8 cellular contexts compared by ENCODE assay signal in the genomic region with DNA sequence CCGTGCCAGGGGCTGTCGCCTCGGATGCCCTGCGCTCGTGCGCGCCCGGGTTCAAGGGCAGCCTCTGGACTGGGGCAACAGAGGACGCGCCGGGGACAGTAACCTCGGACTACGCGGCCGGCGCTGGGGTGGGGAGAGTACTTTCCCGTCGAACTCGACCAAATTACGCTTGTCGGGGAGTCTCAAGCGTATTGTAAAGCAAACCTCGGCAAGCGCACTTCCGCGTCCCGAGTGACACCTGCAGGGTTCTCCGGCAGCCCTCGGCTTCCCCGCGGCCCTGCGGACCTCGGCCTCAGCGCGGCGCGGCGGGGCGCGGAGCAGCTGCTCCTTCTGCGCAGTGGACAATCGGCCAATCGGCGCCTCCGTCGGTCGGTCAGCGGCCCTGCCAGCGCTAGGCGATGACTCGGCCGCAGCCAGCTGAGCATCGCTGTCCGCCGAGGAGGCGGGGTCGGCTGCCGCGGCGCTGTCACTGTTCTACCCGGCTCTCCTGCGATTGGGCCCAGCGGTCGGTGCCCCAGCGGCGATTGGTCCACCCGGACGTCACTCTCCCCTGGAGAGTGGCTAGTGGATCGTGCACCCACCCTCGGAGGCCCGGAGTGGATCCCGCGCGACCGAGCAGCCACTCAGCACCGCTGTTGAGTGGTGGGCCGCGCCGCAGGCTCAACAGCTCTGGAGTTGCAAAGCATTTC. TPM values are rescaled to one million over a fixed set of nuclear protein-coding genes. Genes with fewer than 3 reads are reported as not detected.
DNase-seq lines count a peak whose midpoint lies in the region; ATAC-seq and TF ChIP-seq lines count a peak whose summit lies in the region.

A gene with protein sequence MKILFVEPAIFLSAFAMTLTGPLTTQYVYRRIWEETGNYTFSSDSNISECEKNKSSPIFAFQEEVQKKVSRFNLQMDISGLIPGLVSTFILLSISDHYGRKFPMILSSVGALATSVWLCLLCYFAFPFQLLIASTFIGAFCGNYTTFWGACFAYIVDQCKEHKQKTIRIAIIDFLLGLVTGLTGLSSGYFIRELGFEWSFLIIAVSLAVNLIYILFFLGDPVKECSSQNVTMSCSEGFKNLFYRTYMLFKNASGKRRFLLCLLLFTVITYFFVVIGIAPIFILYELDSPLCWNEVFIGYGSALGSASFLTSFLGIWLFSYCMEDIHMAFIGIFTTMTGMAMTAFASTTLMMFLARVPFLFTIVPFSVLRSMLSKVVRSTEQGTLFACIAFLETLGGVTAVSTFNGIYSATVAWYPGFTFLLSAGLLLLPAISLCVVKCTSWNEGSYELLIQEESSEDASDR (minus strand): TSS at position 433 of the 689 bp plus-strand sequence. CDS start 972 bp downstream, outside the sequence.

- peak within 1 kb of the TSS; percentile 99 for H3K4me2 ChIP-seq in mammary epithelial cell (ENCODE audit: insufficient read depth, low read depth, low read length)
- peak within 1 kb of the TSS; percentile 91 for H3K4me2 ChIP-seq in smooth muscle cell

- dilution Hi-C loops in mammary epithelial cell (cut with HindIII; ENCODE audit: low sequenced_read_pairs), result no loop called here

- no peaks in the 10 kb centered on the region for H3K79me2 ChIP-seq in mammary epithelial cell (ENCODE audit: insufficient read depth, low read length)
- H3K79me2 ChIP-seq in smooth muscle cell (ENCODE audit: low read depth), result peaks cover 30% of the 10 kb centered on the region

- no peaks in the 10 kb centered on the region for H3K9me3 ChIP-seq in WERI-Rb-1 (ENCODE audit: severe bottlenecking)
- H3K9me3 ChIP-seq in mammary epithelial cell (replicated peaks; ENCODE audit: insufficient read depth, low read length), result no peaks in the 10 kb centered on the region
- no peaks in the 10 kb centered on the region for H3K9me3 ChIP-seq in iPS-20b (ENCODE audit: insufficient read depth, low read depth, low read length)
- no peaks in the 10 kb centered on the region for H3K9me3 ChIP-seq in smooth muscle cell (replicated peaks; ENCODE audit: low read depth)

- TF ChIP-seq CTCF in 22Rv1 (IDR thresholded peaks at IDR 0.05) (peak; percentile 28), WERI-Rb-1 (IDR thresholded peaks at IDR 0.05; ENCODE audit: low read depth, low read length) (peak; percentile 13; the same call in 1 of the 2 replicates), mammary epithelial cell (conservative IDR thresholded peaks at IDR 0.05 in 1 of 2, IDR thresholded peaks at IDR 0.05 in 1 of 2; ENCODE audit: extremely low read depth in 1 of 2, insufficient read depth in 1 of 2, low read depth in 1 of 2, low read length in 2 of 2) (peak in 1 of 2 donors; percentile 31), smooth muscle cell (IDR thresholded peaks at IDR 0.05; ENCODE audit: borderline replicate concordance, insufficient read depth, poor library complexity, severe bottlenecking) (no peak)

- H3K4me3 ChIP-seq in WERI-Rb-1 (ENCODE audit: low read depth, low read length) (peak within 1 kb of the TSS; percentile 70), mammary epithelial cell (replicated peaks in 1 of 3; ENCODE audit: insufficient read depth in 1 of 3, low read depth in 2 of 3, low read length in 3 of 3) (peak within 1 kb of the TSS; percentile 60 to 66 (median 63)), iPS-20b (ENCODE audit: low read length) (peak within 1 kb of the TSS; percentile 85), smooth muscle cell (peak within 1 kb of the TSS; percentile 64)

- H3K9ac ChIP-seq in mammary epithelial cell (ENCODE audit: insufficient read depth, low read length) (peak within 1 kb of the TSS; percentile 41), iPS-20b (ENCODE audit: low read depth, low read length) (peak within 1 kb of the TSS; percentile 35; the same call in 1 of the 2 replicates), smooth muscle cell (ENCODE audit: low read depth) (peak within 1 kb of the TSS; percentile 98)

- CTCF ChIA-PET in mammary epithelial cell (lab: Charles Lee; ENCODE audit: low non-redundant PET), result no interaction called here

- intact Hi-C loops in mammary epithelial cell (cut with micrococcal nuclease), result loop anchor here (2.0 kb wide), 1 partner anchor 34 kb away; no protein-coding TSS in a partner anchor

- DNase-seq in NCI-H2107 treated with DMSO at 0.1 percent for 48 hours (lab: John Stamatoyannopoulos, UW; ENCODE audit: unreplicated experiment) (peak; percentile 32), WERI-Rb-1 (peak; percentile 94), mammary epithelial cell (peak; percentile 94), smooth muscle cell (lab: John Stamatoyannopoulos, UW; ENCODE audit: unreplicated experiment) (peak; percentile 90)

- H2AFZ ChIP-seq in mammary epithelial cell (ENCODE audit: low read depth, low read length) (peak within 1 kb of the TSS; percentile 99), smooth muscle cell (ENCODE audit: low read depth) (peak within 1 kb of the TSS; percentile 72)

- WGBS in mammary epithelial cell (ENCODE audit: low coverage, missing lambda C conversion rate), result 3% methylated on average over 37 of the region's 79 CpGs
- under 1% methylated on average over 78 of the region's 79 CpGs for WGBS in smooth muscle cell (ENCODE audit: low lambda C conversion rate)

- in situ Hi-C loops in mammary epithelial cell (cut with MboI; ENCODE audit: low sequenced_read_pairs in 2 of 2), result no loop called here

- no peaks in the 10 kb centered on the region for H3K36me3 ChIP-seq in WERI-Rb-1
- H3K36me3 ChIP-seq in mammary epithelial cell (ENCODE audit: insufficient read depth, low read length), result no peaks in the 10 kb centered on the region
- H3K36me3 ChIP-seq in iPS-20b (ENCODE audit: insufficient read depth, low read depth, low read length), result no peaks in the 10 kb centered on the region
- no peaks in the 10 kb centered on the region for H3K36me3 ChIP-seq in smooth muscle cell (ENCODE audit: low read depth)

- ATAC-seq in GM18517 (IDR thresholded peaks at IDR 0.05; ENCODE audit: unreplicated experiment), result peak; percentile 97
- peak; percentile 99 for ATAC-seq in HG03039 (IDR thresholded peaks at IDR 0.05; ENCODE audit: unreplicated experiment)

- H3K4me1 ChIP-seq in mammary epithelial cell (ENCODE audit: insufficient read depth, low read length) (peaks cover 31% of the 10 kb centered on the region), iPS-20b (ENCODE audit: insufficient read depth, low read length) (peaks cover 2% of the 10 kb centered on the region; the same call in 1 of the 2 replicates), smooth muscle cell (ENCODE audit: low read depth) (peaks cover 9% of the 10 kb centered on the region)

- H3F3A ChIP-seq in smooth muscle cell (ENCODE audit: low read depth), result peaks cover 16% of the 10 kb centered on the region

- BruUV-seq in mammary epithelial cell (replicated peaks; lab: Mats Ljungman, UMichigan), result no TSS peak

- H3K27ac ChIP-seq in 22Rv1, result 0 out of 2 replicates have a peak within 1 kb of the TSS, but pooled peaks have one; percentile 13
- H3K27ac ChIP-seq in WERI-Rb-1, result peak within 1 kb of the TSS; percentile 29; the same call in 1 of the 2 replicates
- peak within 1 kb of the TSS; percentile 48 for H3K27ac ChIP-seq in mammary epithelial cell (ENCODE audit: insufficient read depth, low read depth, low read length)
- no peak within 1 kb of the TSS for H3K27ac ChIP-seq in iPS-20b (ENCODE audit: low read length)
- peak within 1 kb of the TSS; percentile 100 for H3K27ac ChIP-seq in smooth muscle cell (ENCODE audit: low read depth)

- H3K27me3 ChIP-seq in WERI-Rb-1 (ENCODE audit: insufficient read depth, low read depth, severe bottlenecking) (no peaks in the 10 kb centered on the region), mammary epithelial cell (ENCODE audit: insufficient read depth, low read length) (no peaks in the 10 kb centered on the region), iPS-20b (ENCODE audit: insufficient read depth, low read length) (peaks cover 42% of the 10 kb centered on the region), smooth muscle cell (ENCODE audit: low read depth) (no peaks in the 10 kb centered on the region)

- H4K20me1 ChIP-seq in mammary epithelial cell (ENCODE audit: insufficient read depth, low read length), result no peaks in the 10 kb centered on the region
- no peaks in the 10 kb centered on the region for H4K20me1 ChIP-seq in smooth muscle cell (ENCODE audit: low read depth)

RNA-seq across cellular contexts. Expression of the gene that starts here (rescaled TPM):
- total RNA-seq in mammary epithelial cell (1 to 10 TPM; 1.9 to 5.5 TPM), smooth muscle cell (19.1 and 20.2 TPM in 2 replicates)
- polyA plus RNA-seq in mammary epithelial cell (3.5 TPM), smooth muscle cell (8.8 and 11.2 TPM in 2 replicates)
- not detected for polyA minus RNA-seq in mammary epithelial cell

Comparison
In these comparisons a context has a peak if more than half of its experiments do, and no peak if none do; other contexts are left out.
1. DNase-seq: peak in every context shown above with its lines; median percentile 94 in WERI-Rb-1; 94 in mammary epithelial cell; 90 in smooth muscle cell; 32 in NCI-H2107 treated with DMSO at 0.1 percent for 48 hours.
2. H3K9ac ChIP-seq: peak in every context shown above with its lines; median percentile 98 in smooth muscle cell; 41 in mammary epithelial cell; 35 in iPS-20b.